In genomic region chr2:168932174-168932573, GRCh38 we compare ENCODE assay signal across 20 cellular contexts. TPM values are rescaled to one million over a fixed set of nuclear protein-coding genes. Genes with fewer than 3 reads are reported as not detected.
"Had no signal": no experiment of that assay in that cellular context is flagged by ENCODE, and none has a peak within 500 bp of the region (broad histone marks: within the 10 kb centered on the region; RNA-seq: fewer than 3 reads in every experiment).

No MANE protein-coding gene starts in this region.

RNA-seq across cellular contexts. Expression of gene G6PC2, which starts 31.1 kb away (rescaled TPM):
- total RNA-seq: kidney; kidney epithelial cell; left cardiac atrium; left lobe of liver; left lung; left ventricle myocardium inferior; left ventricle myocardium superior; liver; lower leg skin; lower lobe of right lung; lung microvascular endothelial cell; mammary epithelial cell; mesothelial cell of epicardium; mononuclear cell; mucosa of descending colon; mucosa of gallbladder; myocyte; naive thymus-derived CD4-positive, alpha-beta T cell had no signal
- polyA plus RNA-seq: immature natural killer cell; keratinocyte; liver; mammary epithelial cell; naive thymus-derived CD4-positive, alpha-beta T cell had no signal

RNA-seq across cellular contexts. Expression of gene SPC25, which starts 41.9 kb away (rescaled TPM):
- polyA plus RNA-seq: naive thymus-derived CD4-positive, alpha-beta T cell had no signal
